1 cellular context compared by ENCODE assay signal in the genomic region with DNA sequence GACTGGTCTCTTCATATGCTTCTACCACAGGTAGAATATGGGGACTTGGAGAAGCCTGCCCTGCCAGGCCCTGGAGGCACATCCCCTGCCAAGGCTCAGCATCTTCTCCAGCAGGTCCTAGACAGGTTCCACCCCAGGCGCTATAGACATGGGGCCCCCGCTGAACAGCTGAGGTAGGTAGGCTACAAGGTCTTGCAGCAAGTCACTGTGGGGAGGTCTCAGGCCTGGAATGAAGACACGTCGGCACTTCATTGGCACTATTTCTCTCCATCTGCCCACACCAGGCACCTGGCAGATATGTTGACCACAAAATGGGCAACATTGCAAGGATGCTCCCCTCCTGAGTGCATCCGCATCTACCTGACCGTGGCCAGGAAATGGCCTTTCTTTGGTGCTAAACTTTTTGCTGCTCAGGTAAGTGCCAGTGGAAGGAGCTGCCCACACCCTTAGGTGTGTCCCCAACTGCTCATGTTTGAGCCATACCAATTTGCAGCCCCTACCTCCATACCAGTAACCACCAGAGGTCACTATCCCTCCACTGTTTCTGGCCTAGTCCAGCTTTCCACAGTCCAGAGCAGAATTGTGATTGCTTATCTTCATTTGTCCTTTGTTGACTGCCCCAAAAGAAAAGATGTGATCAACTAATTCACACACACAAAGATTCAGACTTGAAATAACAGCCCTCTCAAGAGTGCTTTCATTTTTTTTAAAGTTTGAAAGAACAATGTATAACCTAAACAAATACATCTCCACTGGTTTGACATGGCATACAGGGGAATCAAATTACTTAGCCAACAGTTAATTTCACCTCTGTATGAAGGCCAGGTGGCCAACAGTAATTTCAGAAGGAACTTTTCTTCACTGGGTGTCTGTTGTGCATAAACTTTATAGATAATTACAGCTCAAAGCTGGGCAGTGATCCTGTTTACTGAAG.
TF ChIP-seq lines count a peak whose summit lies in the region.

No MANE protein-coding gene starts in this region.

TF ChIP-seq in GM23338, 12 proteins besides CTCF, POLR2A, EP300 and RAD21 (continued from another document):
- TF ChIP-seq, protein P1, sequence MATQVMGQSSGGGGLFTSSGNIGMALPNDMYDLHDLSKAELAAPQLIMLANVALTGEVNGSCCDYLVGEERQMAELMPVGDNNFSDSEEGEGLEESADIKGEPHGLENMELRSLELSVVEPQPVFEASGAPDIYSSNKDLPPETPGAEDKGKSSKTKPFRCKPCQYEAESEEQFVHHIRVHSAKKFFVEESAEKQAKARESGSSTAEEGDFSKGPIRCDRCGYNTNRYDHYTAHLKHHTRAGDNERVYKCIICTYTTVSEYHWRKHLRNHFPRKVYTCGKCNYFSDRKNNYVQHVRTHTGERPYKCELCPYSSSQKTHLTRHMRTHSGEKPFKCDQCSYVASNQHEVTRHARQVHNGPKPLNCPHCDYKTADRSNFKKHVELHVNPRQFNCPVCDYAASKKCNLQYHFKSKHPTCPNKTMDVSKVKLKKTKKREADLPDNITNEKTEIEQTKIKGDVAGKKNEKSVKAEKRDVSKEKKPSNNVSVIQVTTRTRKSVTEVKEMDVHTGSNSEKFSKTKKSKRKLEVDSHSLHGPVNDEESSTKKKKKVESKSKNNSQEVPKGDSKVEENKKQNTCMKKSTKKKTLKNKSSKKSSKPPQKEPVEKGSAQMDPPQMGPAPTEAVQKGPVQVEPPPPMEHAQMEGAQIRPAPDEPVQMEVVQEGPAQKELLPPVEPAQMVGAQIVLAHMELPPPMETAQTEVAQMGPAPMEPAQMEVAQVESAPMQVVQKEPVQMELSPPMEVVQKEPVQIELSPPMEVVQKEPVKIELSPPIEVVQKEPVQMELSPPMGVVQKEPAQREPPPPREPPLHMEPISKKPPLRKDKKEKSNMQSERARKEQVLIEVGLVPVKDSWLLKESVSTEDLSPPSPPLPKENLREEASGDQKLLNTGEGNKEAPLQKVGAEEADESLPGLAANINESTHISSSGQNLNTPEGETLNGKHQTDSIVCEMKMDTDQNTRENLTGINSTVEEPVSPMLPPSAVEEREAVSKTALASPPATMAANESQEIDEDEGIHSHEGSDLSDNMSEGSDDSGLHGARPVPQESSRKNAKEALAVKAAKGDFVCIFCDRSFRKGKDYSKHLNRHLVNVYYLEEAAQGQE (IDR thresholded peaks at IDR 0.05; ENCODE audit: unreplicated experiment): no peak
- TF ChIP-seq POLR2AphosphoS5 (IDR thresholded peaks at IDR 0.05; ENCODE audit: low read depth) (no peak), EZH2 (IDR thresholded peaks at IDR 0.05; ENCODE audit: low read depth, unreplicated experiment) (no peak), ZNF114 (CRISPR knock-in tag; IDR thresholded peaks at IDR 0.05) (no peak), ZNF331 (CRISPR knock-in tag; IDR thresholded peaks at IDR 0.05; ENCODE audit: low read depth) (no peak), EZH2phosphoT487 (IDR thresholded peaks at IDR 0.05; ENCODE audit: unreplicated experiment) (no peak)
- TF ChIP-seq, protein P2, sequence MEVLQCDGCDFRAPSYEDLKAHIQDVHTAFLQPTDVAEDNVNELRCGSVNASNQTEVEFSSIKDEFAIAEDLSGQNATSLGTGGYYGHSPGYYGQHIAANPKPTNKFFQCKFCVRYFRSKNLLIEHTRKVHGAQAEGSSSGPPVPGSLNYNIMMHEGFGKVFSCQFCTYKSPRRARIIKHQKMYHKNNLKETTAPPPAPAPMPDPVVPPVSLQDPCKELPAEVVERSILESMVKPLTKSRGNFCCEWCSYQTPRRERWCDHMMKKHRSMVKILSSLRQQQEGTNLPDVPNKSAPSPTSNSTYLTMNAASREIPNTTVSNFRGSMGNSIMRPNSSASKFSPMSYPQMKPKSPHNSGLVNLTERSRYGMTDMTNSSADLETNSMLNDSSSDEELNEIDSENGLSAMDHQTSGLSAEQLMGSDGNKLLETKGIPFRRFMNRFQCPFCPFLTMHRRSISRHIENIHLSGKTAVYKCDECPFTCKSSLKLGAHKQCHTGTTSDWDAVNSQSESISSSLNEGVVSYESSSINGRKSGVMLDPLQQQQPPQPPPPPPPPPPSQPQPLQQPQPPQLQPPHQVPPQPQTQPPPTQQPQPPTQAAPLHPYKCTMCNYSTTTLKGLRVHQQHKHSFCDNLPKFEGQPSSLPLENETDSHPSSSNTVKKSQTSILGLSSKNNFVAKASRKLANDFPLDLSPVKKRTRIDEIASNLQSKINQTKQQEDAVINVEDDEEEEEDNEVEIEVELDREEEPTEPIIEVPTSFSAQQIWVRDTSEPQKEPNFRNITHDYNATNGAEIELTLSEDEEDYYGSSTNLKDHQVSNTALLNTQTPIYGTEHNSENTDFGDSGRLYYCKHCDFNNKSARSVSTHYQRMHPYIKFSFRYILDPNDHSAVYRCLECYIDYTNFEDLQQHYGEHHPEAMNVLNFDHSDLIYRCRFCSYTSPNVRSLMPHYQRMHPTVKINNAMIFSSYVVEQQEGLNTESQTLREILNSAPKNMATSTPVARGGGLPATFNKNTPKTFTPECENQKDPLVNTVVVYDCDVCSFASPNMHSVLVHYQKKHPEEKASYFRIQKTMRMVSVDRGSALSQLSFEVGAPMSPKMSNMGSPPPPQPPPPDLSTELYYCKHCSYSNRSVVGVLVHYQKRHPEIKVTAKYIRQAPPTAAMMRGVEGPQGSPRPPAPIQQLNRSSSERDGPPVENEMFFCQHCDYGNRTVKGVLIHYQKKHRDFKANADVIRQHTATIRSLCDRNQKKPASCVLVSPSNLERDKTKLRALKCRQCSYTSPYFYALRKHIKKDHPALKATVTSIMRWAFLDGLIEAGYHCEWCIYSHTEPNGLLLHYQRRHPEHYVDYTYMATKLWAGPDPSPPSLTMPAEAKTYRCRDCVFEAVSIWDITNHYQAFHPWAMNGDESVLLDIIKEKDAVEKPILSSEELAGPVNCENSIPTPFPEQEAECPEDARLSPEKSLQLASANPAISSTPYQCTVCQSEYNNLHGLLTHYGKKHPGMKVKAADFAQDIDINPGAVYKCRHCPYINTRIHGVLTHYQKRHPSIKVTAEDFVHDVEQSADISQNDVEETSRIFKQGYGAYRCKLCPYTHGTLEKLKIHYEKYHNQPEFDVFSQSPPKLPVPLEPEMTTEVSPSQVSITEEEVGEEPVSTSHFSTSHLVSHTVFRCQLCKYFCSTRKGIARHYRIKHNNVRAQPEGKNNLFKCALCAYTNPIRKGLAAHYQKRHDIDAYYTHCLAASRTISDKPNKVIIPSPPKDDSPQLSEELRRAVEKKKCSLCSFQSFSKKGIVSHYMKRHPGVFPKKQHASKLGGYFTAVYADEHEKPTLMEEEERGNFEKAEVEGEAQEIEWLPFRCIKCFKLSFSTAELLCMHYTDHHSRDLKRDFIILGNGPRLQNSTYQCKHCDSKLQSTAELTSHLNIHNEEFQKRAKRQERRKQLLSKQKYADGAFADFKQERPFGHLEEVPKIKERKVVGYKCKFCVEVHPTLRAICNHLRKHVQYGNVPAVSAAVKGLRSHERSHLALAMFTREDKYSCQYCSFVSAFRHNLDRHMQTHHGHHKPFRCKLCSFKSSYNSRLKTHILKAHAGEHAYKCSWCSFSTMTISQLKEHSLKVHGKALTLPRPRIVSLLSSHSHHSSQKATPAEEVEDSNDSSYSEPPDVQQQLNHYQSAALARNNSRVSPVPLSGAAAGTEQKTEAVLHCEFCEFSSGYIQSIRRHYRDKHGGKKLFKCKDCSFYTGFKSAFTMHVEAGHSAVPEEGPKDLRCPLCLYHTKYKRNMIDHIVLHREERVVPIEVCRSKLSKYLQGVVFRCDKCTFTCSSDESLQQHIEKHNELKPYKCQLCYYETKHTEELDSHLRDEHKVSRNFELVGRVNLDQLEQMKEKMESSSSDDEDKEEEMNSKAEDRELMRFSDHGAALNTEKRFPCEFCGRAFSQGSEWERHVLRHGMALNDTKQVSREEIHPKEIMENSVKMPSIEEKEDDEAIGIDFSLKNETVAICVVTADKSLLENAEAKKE (CRISPR knock-in tag; IDR thresholded peaks at IDR 0.05): no peak
